8 cellular contexts compared by ENCODE assay signal in the genomic region with DNA sequence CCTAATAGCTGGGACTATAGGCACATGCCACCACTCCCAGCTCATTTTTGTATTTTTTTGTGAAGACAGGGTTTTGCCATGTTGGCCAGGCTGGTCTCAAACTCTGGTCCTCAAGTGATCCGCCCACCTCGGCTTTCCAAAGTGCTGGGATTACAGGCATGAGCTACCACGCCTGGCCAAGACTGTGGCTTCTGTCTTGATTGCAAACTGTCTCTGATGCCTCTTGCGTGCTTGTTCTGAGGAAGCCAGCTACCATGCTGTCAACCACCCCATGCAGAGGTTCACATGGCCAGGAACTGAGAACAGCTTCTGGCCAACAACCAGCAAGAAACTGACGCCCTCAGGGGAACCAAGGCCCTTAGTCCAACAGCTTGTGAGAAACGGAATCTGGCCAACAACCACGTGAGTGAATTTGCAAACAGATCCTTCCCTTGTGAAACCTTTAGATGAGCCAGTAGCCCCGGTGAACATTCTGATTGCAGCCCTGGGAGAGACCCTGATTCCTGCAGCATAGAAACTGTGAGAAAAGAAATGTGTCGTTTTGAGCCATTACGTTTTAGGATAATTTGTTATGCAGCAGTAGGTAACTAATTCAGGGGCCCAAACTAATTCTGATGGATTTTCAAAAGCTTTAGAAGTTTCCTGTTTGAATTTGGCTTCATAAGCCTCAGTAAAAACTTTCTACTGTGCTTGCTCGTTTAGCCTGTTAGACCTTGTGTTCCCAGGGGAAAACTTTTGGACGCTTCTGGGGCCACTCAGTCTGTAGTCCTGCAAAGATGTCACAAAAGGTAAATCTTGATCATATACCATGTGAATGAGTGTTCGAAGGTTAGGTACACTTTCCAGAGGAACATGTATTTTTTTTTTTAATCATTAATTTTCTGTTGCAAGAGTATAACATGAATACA.
DNase-seq lines count a peak whose midpoint lies in the region; ATAC-seq, FAIRE-seq and TF ChIP-seq lines count a peak whose summit lies in the region.

No MANE protein-coding gene starts in this region.

- peak; percentile 97 for DNase-seq in AG09319 (ENCODE audit: extremely low read depth, low read depth)
- DNase-seq in astrocyte of the hippocampus (ENCODE audit: low read depth, low spot score), result peak; percentile 42
- DNase-seq in RCC 7860 (ENCODE audit: low spot score), result no peak
- no peak for DNase-seq in RKO (ENCODE audit: low spot score)
- no peak for DNase-seq in NCI-H226

- peak overlapping the region; percentile 61 to 86 (median 73) for H3K27ac Mint-ChIP-seq in nephron

- no peak for FAIRE-seq in RCC 7860 (lab: Jason Lieb, UNC)

- H3K36me3 Mint-ChIP-seq in nephron (ENCODE audit: low read depth), result no peaks in the 10 kb centered on the region

- ATAC-seq in GM19324 (IDR thresholded peaks at IDR 0.05; ENCODE audit: low FRiP score, unreplicated experiment), result peak; percentile 93
- ATAC-seq in HG03139 (IDR thresholded peaks at IDR 0.05; ENCODE audit: unreplicated experiment), result peak; percentile 86

- H3K9me3 Mint-ChIP-seq in nephron, result no peaks in the 10 kb centered on the region

- no peak for TF ChIP-seq CTCF in AG09319 (IDR thresholded peaks at IDR 0.05; ENCODE audit: low read depth, low read length)
- no peak for TF ChIP-seq CTCF in nephron (IDR thresholded peaks at IDR 0.05; ENCODE audit: unreplicated experiment in 3 of 3)

- H3K4me3 Mint-ChIP-seq in nephron, result peak overlapping the region in 1 of 3 experiments; percentile 34

- peaks cover 29% of the 10 kb centered on the region for H3K4me1 Mint-ChIP-seq in nephron

- H3K27me3 Mint-ChIP-seq in nephron (ENCODE audit: low read depth), result no peaks in the 10 kb centered on the region

Comparison
In these comparisons a context has a peak if more than half of its experiments do, and no peak if none do; other contexts are left out.
1. DNase-seq: peak in AG09319 (single experiment) and astrocyte of the hippocampus (single experiment); none in RCC 7860 (single experiment), RKO (single experiment) and NCI-H226 (single experiment).